ENCODE assay signal across 8 cellular contexts in the genomic region with DNA sequence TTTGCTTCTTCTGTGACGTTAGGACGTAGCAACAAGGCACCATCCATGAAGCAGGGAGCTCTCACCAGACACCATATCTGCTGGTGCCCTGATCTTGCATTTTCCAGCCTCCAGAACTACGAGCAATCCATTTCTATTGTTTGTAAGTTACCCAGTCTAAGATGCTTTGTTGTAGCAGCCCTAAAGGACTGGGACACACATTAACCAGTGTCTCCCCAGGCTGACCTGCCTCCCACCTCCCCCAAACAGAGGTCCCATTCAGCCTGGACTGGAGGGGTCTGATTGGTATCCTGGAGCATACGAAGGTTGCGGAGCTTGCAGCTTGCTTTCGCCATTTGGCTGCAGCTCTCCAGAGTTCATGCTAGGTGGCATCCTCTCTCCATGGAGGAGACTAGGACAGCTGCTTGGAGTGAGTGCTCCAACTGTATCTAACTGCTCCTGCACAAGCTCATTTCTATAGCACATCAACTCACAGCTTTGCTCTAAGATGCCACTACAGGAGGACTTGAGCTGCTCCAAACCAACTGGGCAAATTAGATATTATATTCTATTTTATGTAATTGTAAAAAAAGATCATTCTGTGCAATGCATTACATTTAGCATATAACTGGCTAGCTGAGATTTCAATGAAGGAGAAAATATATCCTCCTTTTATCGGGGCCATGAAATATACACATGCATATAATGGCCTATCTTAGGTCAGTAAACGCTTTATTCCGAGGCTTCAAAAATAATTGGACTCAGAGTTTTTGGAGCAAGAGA. TPM values are rescaled to one million over a fixed set of nuclear protein-coding genes. Genes with fewer than 3 reads are reported as not detected.
DNase-seq lines count a peak whose midpoint lies in the region; ATAC-seq and TF ChIP-seq lines count a peak whose summit lies in the region.

No MANE protein-coding gene starts in this region.

- POLR2A ChIA-PET in Panc1 (lab: Charles Lee), result interaction anchor here (0.6 to 0.8 kb wide), 3 partner anchors 38 to 514 kb away, joined by 3 to 7 read pairs (median 5); no protein-coding TSS in a partner anchor

- H3K9me3 Mint-ChIP-seq in activated naive CD4-positive, alpha-beta T cell treated with anti-CD3 and anti-CD28 coated beads for 36 hours, result no peaks in the 10 kb centered on the region

- TF ChIP-seq CTCF in Panc1 (IDR thresholded peaks at IDR 0.05), result peak; percentile 98
- TF ChIP-seq CTCF in heart right ventricle (IDR thresholded peaks at IDR 0.05), result peak; percentile 79 to 92 (median 86)

- no TSS peak for BruUV-seq in Panc1 (replicated peaks; lab: Mats Ljungman, UMichigan)

- H3K4me1 Mint-ChIP-seq in activated naive CD4-positive, alpha-beta T cell treated with anti-CD3 and anti-CD28 coated beads for 36 hours (ENCODE audit: low read depth), result peaks cover 15% of the 10 kb centered on the region

- 37 to 40% methylated on average over 9 of the region's 9 CpGs for WGBS in heart right ventricle, 2 donors

- H3K27me3 ChIP-seq in Panc1 (ENCODE audit: control insufficient read depth, insufficient read depth, low read length) (no peaks in the 10 kb centered on the region), heart right ventricle (peaks cover 0 to 4% (median 0%) of the 10 kb centered on the region in 7 donors)

- H3K4me1 ChIP-seq in Panc1 (ENCODE audit: control insufficient read depth, insufficient read depth, low read length) (peaks cover 7% of the 10 kb centered on the region; the same call in 1 of the 2 replicates), heart right ventricle (peaks cover 0 to 21% (median 0%) of the 10 kb centered on the region in 9 donors)

- H3K4me3 Mint-ChIP-seq in activated naive CD4-positive, alpha-beta T cell treated with anti-CD3 and anti-CD28 coated beads for 36 hours, result no peak overlapping the region

- CTCF ChIA-PET in activated naive CD4-positive, alpha-beta T cell treated with anti-CD3 and anti-CD28 coated beads for 36 hours (lab: Charles Lee), result interaction anchor here (0.5 to 3.7 kb wide), 52 partner anchors 7 to 451 kb away, joined by 3 to 67 read pairs (median 4); a partner anchor contains a TSS
- CTCF ChIA-PET in Panc1 (lab: Charles Lee), result interaction anchor here (0.5 to 3.4 kb wide), 19 partner anchors 9 to 396 kb away, joined by 3 to 34 read pairs (median 4); no protein-coding TSS in a partner anchor

- no peak overlapping the region for H3K27ac Mint-ChIP-seq in activated naive CD4-positive, alpha-beta T cell treated with anti-CD3 and anti-CD28 coated beads for 36 hours

- no peaks in the 10 kb centered on the region for H3K36me3 ChIP-seq in Panc1 (ENCODE audit: control insufficient read depth, insufficient read depth, low read length)
- no peaks in the 10 kb centered on the region for H3K36me3 ChIP-seq in heart right ventricle

- no peak overlapping the region for H3K4me3 ChIP-seq in Panc1 (ENCODE audit: low read depth in 2 of 2, low read length in 2 of 2)
- H3K4me3 ChIP-seq in heart right ventricle, result no peak overlapping the region

- DNase-seq in activated naive CD4-positive, alpha-beta T cell treated with anti-CD3 and anti-CD28 coated beads for 36 hours, result peak; percentile 71
- DNase-seq in activated naive CD4-positive, alpha-beta T cell (lab: John Stamatoyannopoulos, UW), result no peak
- DNase-seq in Panc1 (ENCODE audit: low read depth, low spot score) (peak; percentile 75), amniotic stem cell (lab: John Stamatoyannopoulos, UW) (peak; percentile 80), heart right ventricle (peak; percentile 37 to 80), posterior vena cava (ENCODE audit: low spot score) (peak; percentile 80)

- H3K27ac ChIP-seq in Panc1 (ENCODE audit: low read length) (no peak overlapping the region), heart right ventricle (no peak overlapping the region)

- no peaks in the 10 kb centered on the region for H3K27me3 Mint-ChIP-seq in activated naive CD4-positive, alpha-beta T cell treated with anti-CD3 and anti-CD28 coated beads for 36 hours (ENCODE audit: low read depth)

- H3K36me3 Mint-ChIP-seq in activated naive CD4-positive, alpha-beta T cell treated with anti-CD3 and anti-CD28 coated beads for 36 hours (ENCODE audit: low read depth), result no peaks in the 10 kb centered on the region

- H3K9me3 ChIP-seq in Panc1 (ENCODE audit: control insufficient read depth, insufficient read depth, low read depth, low read length), result no peaks in the 10 kb centered on the region
- H3K9me3 ChIP-seq in heart right ventricle, result no peaks in the 10 kb centered on the region

- intact Hi-C loops in activated naive CD4-positive, alpha-beta T cell treated with anti-CD3 and anti-CD28 coated beads for 36 hours (cut with micrococcal nuclease), result loop anchor here (1.0 to 10.0 kb wide), 7 partner anchors 119 to 655 kb away; a partner anchor contains a TSS
- intact Hi-C loops in Panc1 (cut with micrococcal nuclease; ENCODE audit: unreplicated experiment), result loop anchor here (1.0 to 5.0 kb wide), 3 partner anchors 217 to 288 kb away; no protein-coding TSS in a partner anchor
- intact Hi-C loops in heart right ventricle (cut with DNase I), result loop anchor here in 8 of 10 donors (1.0 to 5.0 kb wide), 7 partner anchors 245 to 343 kb away; a partner anchor contains a TSS
- intact Hi-C loops in posterior vena cava (cut with DNase I), result loop anchor here (2.0 kb wide), 2 partner anchors 243 to 245 kb away; no protein-coding TSS in a partner anchor

- in situ Hi-C loops in Panc1 (cut with HindIII; ENCODE audit: low pct_unique_long_range_greater_than_20kb, low sequenced_read_pairs), result no loop called here

- peak; percentile 57 for ATAC-seq in HG03442 (IDR thresholded peaks at IDR 0.05; ENCODE audit: unreplicated experiment)
- ATAC-seq in Panc1, result peak; percentile 97
- peak; percentile 91 to 97 (median 94) for ATAC-seq in heart right ventricle
- ATAC-seq in HG03439 (IDR thresholded peaks at IDR 0.05; ENCODE audit: unreplicated experiment), result no peak

RNA-seq across cellular contexts. Expression of a gene that starts 8.0 kb away (rescaled TPM):
- total RNA-seq in activated naive CD4-positive, alpha-beta T cell treated with anti-CD3 and anti-CD28 coated beads for 36 hours, result 10 to 100 TPM; 27.1 to 29.7 TPM
- 29.0 TPM for total RNA-seq in Panc1 (2021; ENCODE audit: unreplicated experiment)
- 23.6 TPM for polyA plus RNA-seq in Panc1 (2012; ENCODE audit: insufficient read length)
- total RNA-seq in heart right ventricle, result 10 to 100 TPM; 11.8 to 80.5 (median 32.5) TPM
- 10 to 100 TPM; 19.4 to 20.2 TPM for polyA plus RNA-seq in heart right ventricle
- 10 to 100 TPM; 40.0 to 57.5 TPM for total RNA-seq in posterior vena cava

RNA-seq across cellular contexts. Expression of a gene that starts 20.8 kb away (rescaled TPM):
- 100 to 1,000 TPM; 215 to 216 TPM for total RNA-seq in activated naive CD4-positive, alpha-beta T cell treated with anti-CD3 and anti-CD28 coated beads for 36 hours
- 235 TPM for total RNA-seq in Panc1 (2021; ENCODE audit: unreplicated experiment)
- polyA plus RNA-seq in Panc1 (2012; ENCODE audit: insufficient read length), result 145 TPM
- 100 to 1,000 TPM; 217 to 323 (median 286) TPM for total RNA-seq in heart right ventricle
- polyA plus RNA-seq in heart right ventricle, result 100 to 1,000 TPM in 1 of 2 donors, 10 to 100 TPM in 1; 75.4 to 185 TPM
- 100 to 1,000 TPM in 1 of 2 donors, 10 to 100 TPM in 1; 95.8 to 106 TPM for total RNA-seq in posterior vena cava

RNA-seq across cellular contexts. Expression of a gene that starts 33.9 kb away (rescaled TPM):
- total RNA-seq in activated naive CD4-positive, alpha-beta T cell treated with anti-CD3 and anti-CD28 coated beads for 36 hours, result 10 to 100 TPM; 46.1 to 51.7 TPM
- total RNA-seq in Panc1 (2021; ENCODE audit: unreplicated experiment), result 67.0 TPM
- 56.5 TPM for polyA plus RNA-seq in Panc1 (2012; ENCODE audit: insufficient read length)
- 10 to 100 TPM; 32.3 to 53.1 (median 43.3) TPM for total RNA-seq in heart right ventricle
- polyA plus RNA-seq in heart right ventricle, result 10 to 100 TPM; 65.6 to 95.2 TPM
- 10 to 100 TPM; 10.8 to 13.5 TPM for total RNA-seq in posterior vena cava

Comparison
In these comparisons a context has a peak if more than half of its experiments do, and no peak if none do; other contexts are left out.
1. DNase-seq: peak in activated naive CD4-positive, alpha-beta T cell treated with anti-CD3 and anti-CD28 coated beads for 36 hours (single experiment), Panc1 (single experiment), amniotic stem cell (single experiment), heart right ventricle (2 of 2) and posterior vena cava (single experiment); none in activated naive CD4-positive, alpha-beta T cell (0 of 4).